ENCODE assay signal across 8 cellular contexts in the genomic region with DNA sequence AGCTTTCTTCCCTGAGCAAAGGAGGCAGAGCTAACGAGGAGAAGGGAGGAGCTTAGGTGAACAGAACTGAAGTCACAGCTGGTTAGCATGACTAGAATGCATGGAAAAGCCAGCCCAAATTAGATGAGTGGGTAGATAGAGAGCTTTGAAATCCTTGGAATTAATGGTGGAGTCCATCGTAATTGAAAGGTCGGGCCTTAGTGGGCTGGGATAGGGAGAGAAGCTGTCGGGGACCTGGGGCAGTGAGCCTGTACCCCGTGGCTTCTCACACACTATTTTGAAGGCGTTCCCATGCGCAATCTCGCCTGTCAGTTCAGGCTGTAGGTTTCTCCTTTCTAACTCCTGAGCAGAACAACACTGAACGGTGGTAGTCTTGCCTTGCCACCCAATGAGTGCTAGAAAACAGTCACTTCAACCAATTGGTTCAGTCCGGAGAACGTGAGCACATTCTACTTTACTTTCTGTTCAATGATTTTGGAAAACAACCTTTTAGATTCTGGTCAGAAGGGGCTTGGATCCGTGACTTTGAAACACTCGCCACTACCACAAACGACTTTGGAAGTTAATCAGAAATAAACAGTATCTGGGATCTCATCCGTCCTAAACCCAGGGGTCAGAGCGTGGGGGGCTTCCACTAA. TPM values are rescaled to one million over a fixed set of nuclear protein-coding genes. Genes with fewer than 3 reads are reported as not detected.
DNase-seq lines count a peak whose midpoint lies in the region; ATAC-seq and TF ChIP-seq lines count a peak whose summit lies in the region.

No MANE protein-coding gene starts in this region.

- TF ChIP-seq RAD21 in HCT116 (IDR thresholded peaks at IDR 0.05; ENCODE audit: low read depth) = no peak

- peak overlapping the region; percentile 93 for H3K4me3 ChIP-seq in BJ (ENCODE audit: low read depth, low read length)
- H3K4me3 ChIP-seq in HCT116 (replicated peaks in 1 of 2; ENCODE audit: low read depth in 1 of 2, low read length in 2 of 2) = peak overlapping the region; percentile 74 to 89
- peak overlapping the region; percentile 96 for H3K4me3 ChIP-seq in SJCRH30
- peak overlapping the region; percentile 52 to 80 for H3K4me3 ChIP-seq in prostate gland

- BruUV-seq in HCT116 (replicated peaks; lab: Mats Ljungman, UMichigan) = no TSS peak

- POLR2A ChIA-PET in BJ (lab: Charles Lee) = interaction anchor here (0.6 to 1.0 kb wide), 2 partner anchors 22 to 33 kb away, joined by 3 to 14 read pairs; no protein-coding TSS in a partner anchor
- POLR2A ChIA-PET in HCT116 (lab: Charles Lee) = interaction anchor here (0.6 kb wide), 1 partner anchor 65 kb away, joined by 4 read pairs; no protein-coding TSS in a partner anchor

- H3K4me1 ChIP-seq in HCT116 (ENCODE audit: control insufficient read depth in 1 of 2, insufficient read depth in 2 of 2, low read length in 2 of 2) (peaks cover 13 to 24% of the 10 kb centered on the region in 2 experiments), SJCRH30 (peaks cover 16% of the 10 kb centered on the region), prostate gland (replicated peaks) (no peaks in the 10 kb centered on the region)

- H3K36me3 ChIP-seq in BJ (ENCODE audit: control insufficient read depth, insufficient read depth, low read length) = peaks cover 2% of the 10 kb centered on the region; the same call in 1 of the 2 replicates
- 0 out of 4 replicates have a peak, but pooled peaks cover 0 to 2% of the 10 kb centered on the region in 2 experiments for H3K36me3 ChIP-seq in HCT116 (ENCODE audit: control insufficient read depth in 1 of 2, insufficient read depth in 2 of 2, low read length in 2 of 2)
- no peaks in the 10 kb centered on the region for H3K36me3 ChIP-seq in SJCRH30
- H3K36me3 ChIP-seq in prostate gland = no peaks in the 10 kb centered on the region

- H3K9ac ChIP-seq in HCT116 (ENCODE audit: low read length) = peak overlapping the region; percentile 89

- RAD21 ChIA-PET in HCT116 (lab: Charles Lee; ENCODE audit: low non-redundant PET in 1 of 2, low total read pairs in 2 of 2, uncharacterized antibody in 2 of 2, unreplicated experiment in 2 of 2) = no interaction called here

- CTCF ChIA-PET in BJ (lab: Yijun Ruan, JAX) = interaction anchor here (0.6 to 2.4 kb wide), 8 partner anchors 8 to 133 kb away, joined by 3 to 9 read pairs (median 4); no protein-coding TSS in a partner anchor
- CTCF ChIA-PET in HCT116 (lab: Charles Lee) = no interaction called here

- H3K4me2 ChIP-seq in HCT116 (ENCODE audit: low read length) = peak overlapping the region; percentile 94

- WGBS in prostate gland = under 1% methylated on average over 16 of the region's 16 CpGs

- intact Hi-C loops in HCT116 (cut with micrococcal nuclease) (loop anchor here (10.0 kb wide), 1 partner anchor 239 kb away; no protein-coding TSS in a partner anchor), prostate gland (cut with DNase I) (loop anchor here (5.0 to 10.0 kb wide), 4 partner anchors 128 to 239 kb away; no protein-coding TSS in a partner anchor)

- H3K9me2 ChIP-seq in HCT116 (ENCODE audit: insufficient read depth) = no peaks in the 10 kb centered on the region

- peak overlapping the region; percentile 98 for H2AFZ ChIP-seq in HCT116 (ENCODE audit: low read depth, low read length, poor library complexity, severe bottlenecking)

- H3K9me3 ChIP-seq in HCT116 (ENCODE audit: control insufficient read depth in 1 of 2, insufficient read depth in 1 of 2, low read depth in 1 of 2, low read length in 2 of 2) (no peaks in the 10 kb centered on the region), SJCRH30 (replicated peaks) (no peaks in the 10 kb centered on the region), prostate gland (no peaks in the 10 kb centered on the region)

- DNase-seq in BJ (ENCODE audit: low read depth) (peak; percentile 87), HCT116 (ENCODE audit: low read depth, low spot score) (no peak), SJCRH30 (peak; percentile 47 to 77), brain pericyte (ENCODE audit: low read depth, low spot score) (peak; percentile 54), hypothalamus (lab: John Stamatoyannopoulos, UW) (peak in 44 of 51 donors; percentile 3 to 81 (median 32)), prostate gland (ENCODE audit: low spot score) (peak; percentile 70)

- H4K20me1 ChIP-seq in HCT116 (ENCODE audit: insufficient read depth) = no peaks in the 10 kb centered on the region

- H3K27ac ChIP-seq in HCT116 (ENCODE audit: low read depth, low read length) (peak overlapping the region; percentile 78; the same call in 1 of the 2 replicates), SJCRH30 (peak overlapping the region; percentile 66), prostate gland (peak overlapping the region; percentile 89 to 90)

- H3K27me3 ChIP-seq in BJ (ENCODE audit: control insufficient read depth, insufficient read depth, low read length) (no peaks in the 10 kb centered on the region), HCT116 (ENCODE audit: insufficient read depth, low read length) (no peaks in the 10 kb centered on the region; the same call in 1 of the 2 replicates), SJCRH30 (no peaks in the 10 kb centered on the region), prostate gland (replicated peaks; ENCODE audit: insufficient read depth) (no peaks in the 10 kb centered on the region)

- peaks cover 37% of the 10 kb centered on the region for H3K79me2 ChIP-seq in HCT116 (ENCODE audit: insufficient read depth, low read length)

- no peak for TF ChIP-seq CTCF in BJ (IDR thresholded peaks at IDR 0.05; ENCODE audit: insufficient read depth, low read depth, low read length)
- TF ChIP-seq CTCF in HCT116 (IDR thresholded peaks at IDR 0.05 in 2 of 3, conservative IDR thresholded peaks at IDR 0.05 in 1 of 3; ENCODE audit: borderline replicate concordance in 1 of 3, insufficient read depth in 1 of 3, low read depth in 2 of 3, low read length in 2 of 3) = no peak
- TF ChIP-seq CTCF in prostate gland (IDR thresholded peaks at IDR 0.05) = no peak

- peak; percentile 6; the same call in 1 of the 2 replicates for ATAC-seq in HCT116
- no peak for ATAC-seq in HG02588 (IDR thresholded peaks at IDR 0.05; ENCODE audit: unreplicated experiment)
- ATAC-seq in HG02763 (IDR thresholded peaks at IDR 0.05; ENCODE audit: unreplicated experiment) = no peak

- no peak for TF ChIP-seq POLR2A in HCT116 (IDR thresholded peaks at IDR 0.05; ENCODE audit: borderline replicate concordance, extremely low read depth, insufficient read depth, insufficient read length)
- TF ChIP-seq POLR2A in prostate gland (IDR thresholded peaks at IDR 0.05) = peak; percentile 24

TF ChIP-seq in HCT116, 20 proteins besides CTCF, POLR2A, EP300 and RAD21 (continues in another document):
- TF ChIP-seq REST (IDR thresholded peaks at IDR 0.05; ENCODE audit: low read depth) (no peak), SRF (IDR thresholded peaks at IDR 0.05; ENCODE audit: low read depth) (no peak), CBX3 (IDR thresholded peaks at IDR 0.05; ENCODE audit: low read depth) (no peak), TCF7L2 (IDR thresholded peaks at IDR 0.05; ENCODE audit: borderline replicate concordance, extremely low read depth, insufficient read depth, insufficient read length) (no peak), EGR1 (IDR thresholded peaks at IDR 0.05; ENCODE audit: low read depth) (no peak), POLR2AphosphoS5 (IDR thresholded peaks at IDR 0.05; ENCODE audit: low read depth, low read length) (no peak), EZH2phosphoT487 (IDR thresholded peaks at IDR 0.05; ENCODE audit: borderline replicate concordance) (no peak), ZNF274 (IDR thresholded peaks at IDR 0.05; ENCODE audit: low read depth, low read length) (no peak), CEBPB (IDR thresholded peaks at IDR 0.05; ENCODE audit: low read depth) (no peak), YY1 (IDR thresholded peaks at IDR 0.05; ENCODE audit: extremely low read depth, insufficient replicate concordance, low read depth, low read length) (no peak), EZH2 (IDR thresholded peaks at IDR 0.05) (no peak), ZFX (IDR thresholded peaks at IDR 0.05) (no peak), JUND (IDR thresholded peaks at IDR 0.05) (no peak), MAX (IDR thresholded peaks at IDR 0.05) (no peak)
- TF ChIP-seq, protein P1, sequence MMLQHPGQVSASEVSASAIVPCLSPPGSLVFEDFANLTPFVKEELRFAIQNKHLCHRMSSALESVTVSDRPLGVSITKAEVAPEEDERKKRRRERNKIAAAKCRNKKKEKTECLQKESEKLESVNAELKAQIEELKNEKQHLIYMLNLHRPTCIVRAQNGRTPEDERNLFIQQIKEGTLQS (IDR thresholded peaks at IDR 0.05) = no peak

RNA-seq across cellular contexts. Expression of gene RAI14, which starts 0.7 kb away (rescaled TPM):
- polyA plus RNA-seq in BJ (2011; rRNA removed) = 116 and 183 TPM in 2 replicates
- polyA minus RNA-seq in BJ (2011; rRNA and poly(A)+ RNA removed) = 179 and 210 TPM in 2 replicates
- 47.9 TPM for total RNA-seq in HCT116 (2021; ENCODE audit: unreplicated experiment)
- 25.8 and 32.6 TPM in 2 replicates for polyA plus RNA-seq in HCT116 (2012)
- total RNA-seq in SJCRH30 (2014; rRNA removed; shearing (Covaris generic)) = 67.4 and 74.4 TPM in 2 replicates
- 10 to 100 TPM in 1 of 2 donors, 1 to 10 TPM in 1; 9.6 to 23.7 TPM for total RNA-seq in prostate gland
